In genomic region chr18:49520661-49521145, GRCh38 we compare ENCODE assay signal across 14 cellular contexts. TPM values are rescaled to one million over a fixed set of nuclear protein-coding genes. Genes with fewer than 3 reads are reported as not detected.
A peak's percentile ranks its signal among the peaks of the same experiment; 100 is the strongest.
DNase-seq lines count a peak whose midpoint lies in the region; ATAC-seq and TF ChIP-seq lines count a peak whose summit lies in the region.
"Had no signal": no experiment of that assay in that cellular context is flagged by ENCODE, and none has a peak within 500 bp of the region (broad histone marks: within the 10 kb centered on the region; RNA-seq: fewer than 3 reads in every experiment).

No MANE protein-coding gene starts in this region.

- H2AK5ac ChIP-seq in mesendoderm (ENCODE audit: low read length), result no peak overlapping the region

- no peak overlapping the region for H3K9ac ChIP-seq in GM23248
- H3K9ac ChIP-seq in adipocyte (ENCODE audit: low read length), result no peak overlapping the region
- no peak overlapping the region for H3K9ac ChIP-seq in mesendoderm (ENCODE audit: low read length)

- H3K79me1 ChIP-seq in mesendoderm (ENCODE audit: low read length), result no peaks in the 10 kb centered on the region

- WGBS in GM23248 (ENCODE audit: low coverage in 1 of 2, low lambda C conversion rate in 2 of 2, missing lambda C conversion rate in 2 of 2), 2 experiments, result 50% methylated on average over 2 of the region's 2 CpGs
- 75 to 86% (median 85%) methylated on average over 2 of the region's 2 CpGs for WGBS in spleen, 5 donors
- no CpG with 5 or more reads among the region's 2 CpGs for WGBS in mesendoderm (ENCODE audit: extremely low coverage, insufficient coverage, low lambda C conversion rate)

- H3K27ac ChIP-seq in GM23248 (no peak overlapping the region), spleen (no peak overlapping the region), mesendoderm (ENCODE audit: low read depth, low read length) (no peak overlapping the region)
- H3K27ac ChIP-seq: left lung had no signal

- H3K79me2 ChIP-seq in GM23248 (ENCODE audit: insufficient read depth) (no peaks in the 10 kb centered on the region), mesendoderm (ENCODE audit: control insufficient read depth, insufficient read depth, low read length) (no peaks in the 10 kb centered on the region)

- H3F3A ChIP-seq in GM23248 (ENCODE audit: insufficient read depth), result no peaks in the 10 kb centered on the region

- DNase-seq in GM23248 (peak; percentile 13), NCI-H128 (lab: John Stamatoyannopoulos, UW; ENCODE audit: unreplicated experiment) (peak; percentile 51), adipocyte (ENCODE audit: low read depth) (peak; percentile 12), mesenteric fat pad (ENCODE audit: low spot score) (peak; percentile 18), spleen (no peak), mesendoderm (no peak)
- DNase-seq: activated CD4-positive, alpha-beta T cell treated with anti-CD3 and anti-CD28 coated beads for 1 hour; cerebellar nuclear complex; left lung; NCI-H446; occipital lobe had no signal

- H3K4ac ChIP-seq in mesendoderm (ENCODE audit: low read depth, low read length), result no peak overlapping the region

- intact Hi-C loops in spleen (cut with DNase I; ENCODE audit: low total_unique reads), result no loop called here

- H3K36me3 ChIP-seq in GM23248 (ENCODE audit: low read depth) (no peaks in the 10 kb centered on the region), adipocyte (ENCODE audit: control insufficient read depth, insufficient read depth, low read length, severe bottlenecking) (no peaks in the 10 kb centered on the region), spleen (no peaks in the 10 kb centered on the region), mesendoderm (ENCODE audit: control insufficient read depth, insufficient read depth, low read length) (no peaks in the 10 kb centered on the region)
- H3K36me3 ChIP-seq: left lung had no signal

- H3K9me3 ChIP-seq in GM23248 (ENCODE audit: low read depth) (no peaks in the 10 kb centered on the region), adipocyte (ENCODE audit: control insufficient read depth, low read length) (no peaks in the 10 kb centered on the region), spleen (no peaks in the 10 kb centered on the region)
- H3K9me3 ChIP-seq: left lung had no signal

- H4K8ac ChIP-seq in mesendoderm (ENCODE audit: low read depth, low read length), result no peak overlapping the region

- no peak overlapping the region for H2BK5ac ChIP-seq in mesendoderm (ENCODE audit: low read length)

- H3K4me2 ChIP-seq in GM23248 (ENCODE audit: unreplicated experiment) (no peak overlapping the region), mesendoderm (ENCODE audit: low read length) (no peak overlapping the region)

- ATAC-seq in HG02870 (IDR thresholded peaks at IDR 0.05; ENCODE audit: unreplicated experiment), result no peak
- ATAC-seq: activated T-helper 17 cell treated with anti-CD3 and anti-CD28 coated beads, Interleukin-2, amount 50 U/mL, for 72 hours; left lung; stimulated activated effector memory CD8-positive, alpha-beta T cell treated with anti-CD3 and anti-CD28 coated beads, Interleukin-12 subunit alpha, Interleukin-12 subunit beta, amount 100 ng/mL, for 72 hours had no signal

- H3K4me1 ChIP-seq in GM23248 (ENCODE audit: insufficient read depth) (peaks cover 6% of the 10 kb centered on the region), adipocyte (ENCODE audit: control insufficient read depth, insufficient read depth, low read length) (no peaks in the 10 kb centered on the region), spleen (no peaks in the 10 kb centered on the region), mesendoderm (ENCODE audit: control insufficient read depth, low read depth, low read length) (peaks cover 6% of the 10 kb centered on the region)
- H3K4me1 ChIP-seq: left lung had no signal

- H2AFZ ChIP-seq in GM23248, result no peak overlapping the region

- H3K4me3 ChIP-seq in GM23248 (no peak overlapping the region), adipocyte (ENCODE audit: low read length) (no peak overlapping the region), spleen (no peak overlapping the region), mesendoderm (ENCODE audit: low read length) (no peak overlapping the region)
- H3K4me3 ChIP-seq: left lung had no signal

- no peak overlapping the region for H3K23ac ChIP-seq in mesendoderm (ENCODE audit: low read length)

- no peak for TF ChIP-seq POLR2A in spleen (IDR thresholded peaks at IDR 0.05)

- no peaks in the 10 kb centered on the region for H3K9me2 ChIP-seq in GM23248 (ENCODE audit: insufficient read depth)

- no peak overlapping the region for H2BK15ac ChIP-seq in mesendoderm (replicated peaks; ENCODE audit: low read depth)

- H4K5ac ChIP-seq in mesendoderm (ENCODE audit: low read length), result no peak overlapping the region

- H3K27me3 ChIP-seq in GM23248 (replicated peaks; ENCODE audit: insufficient read depth) (no peaks in the 10 kb centered on the region), adipocyte (replicated peaks; ENCODE audit: control insufficient read depth, insufficient read depth, low read length) (no peaks in the 10 kb centered on the region), spleen (replicated peaks in 1 of 7) (no peaks in the 10 kb centered on the region), mesendoderm (ENCODE audit: insufficient read depth, low read length, poor library complexity) (no peaks in the 10 kb centered on the region)
- H3K27me3 ChIP-seq: left lung had no signal

- in situ Hi-C loops in GM23248 (cut with MboI), result no loop called here

- no peak for TF ChIP-seq CTCF in spleen (IDR thresholded peaks at IDR 0.05 in 8 of 11, conservative IDR thresholded peaks at IDR 0.05 in 3 of 11)

- no peak overlapping the region for H3K56ac ChIP-seq in mesendoderm (ENCODE audit: low read length)

- no peak overlapping the region for H3K18ac ChIP-seq in mesendoderm (ENCODE audit: low read length)

- H4K20me1 ChIP-seq in GM23248 (ENCODE audit: insufficient read depth), result no peaks in the 10 kb centered on the region

- H2BK120ac ChIP-seq in mesendoderm (ENCODE audit: low read depth, low read length), result no peak overlapping the region

RNA-seq across cellular contexts. Expression of gene RPL17, which starts 28.4 kb away (rescaled TPM):
- total RNA-seq in GM23248 (2014; rRNA removed; shearing (Covaris generic)), result 1,224 and 1,264 TPM in 2 replicates
- polyA plus RNA-seq in GM23248 (2016; fragmentation: Nextera tagmentation; extraction: Ambion mirVana) (725 and 752 TPM in 2 replicates), spleen (1,000 to 10,000 TPM; 4,194 to 5,056 (median 4,968) TPM)
- total RNA-seq in mesenteric fat pad (1,175 TPM), spleen (1,000 to 10,000 TPM; 1,238 to 2,185 (median 1,486) TPM)
- polyA plus RNA-seq in mesendoderm (2013, experiment 1 of 2), result 4,812 TPM
- 4,866 TPM for polyA plus RNA-seq in mesendoderm (2013, experiment 2 of 2)

RNA-seq across cellular contexts. Expression of gene C18orf32, which starts 33.7 kb away (rescaled TPM):
- 26.6 and 43.7 TPM in 2 replicates for total RNA-seq in GM23248 (2014; rRNA removed; shearing (Covaris generic))
- polyA plus RNA-seq in GM23248 (2016; fragmentation: Nextera tagmentation; extraction: Ambion mirVana), result 77.0 and 78.2 TPM in 2 replicates
- 46.5 TPM for total RNA-seq in mesenteric fat pad
- total RNA-seq in spleen, result 10 to 100 TPM; 33.3 to 46.0 (median 40.1) TPM
- polyA plus RNA-seq in spleen, result 10 to 100 TPM; 40.6 to 66.7 (median 65.5) TPM
- 35.0 TPM for polyA plus RNA-seq in mesendoderm (2013, experiment 1 of 2)
- 34.4 TPM for polyA plus RNA-seq in mesendoderm (2013, experiment 2 of 2)

RNA-seq across cellular contexts. Expression of gene LIPG, which starts 41.2 kb away (rescaled TPM):
- total RNA-seq in GM23248 (2014; rRNA removed; shearing (Covaris generic)), result 0.25 and 0.43 TPM in 2 replicates
- polyA plus RNA-seq in GM23248 (2016; fragmentation: Nextera tagmentation; extraction: Ambion mirVana) (0.11 and 0.38 TPM in 2 replicates), spleen (under 1 TPM; 0.11 to 0.24 (median 0.22) TPM)
- total RNA-seq in mesenteric fat pad (2.2 TPM), spleen (1 to 10 TPM in 2 of 7 donors, under 1 TPM in 2, not detected in 3; 0.35 to 2.7 (median 1.2) TPM)
- 13.0 TPM for polyA plus RNA-seq in mesendoderm (2013, experiment 1 of 2)
- polyA plus RNA-seq in mesendoderm (2013, experiment 2 of 2), result 14.1 TPM
- total RNA-seq: activated T-helper 17 cell treated with anti-CD3 and anti-CD28 coated beads, Interleukin-2, amount 50 U/mL, for 72 hours had no signal

Comparison
In these comparisons a context has a peak if more than half of its experiments do, and no peak if none do; other contexts are left out.
1. DNase-seq: peak in GM23248 (single experiment), NCI-H128 (single experiment), adipocyte (single experiment) and mesenteric fat pad (single experiment); none in spleen (single experiment) and mesendoderm (single experiment).